In the genomic region with DNA sequence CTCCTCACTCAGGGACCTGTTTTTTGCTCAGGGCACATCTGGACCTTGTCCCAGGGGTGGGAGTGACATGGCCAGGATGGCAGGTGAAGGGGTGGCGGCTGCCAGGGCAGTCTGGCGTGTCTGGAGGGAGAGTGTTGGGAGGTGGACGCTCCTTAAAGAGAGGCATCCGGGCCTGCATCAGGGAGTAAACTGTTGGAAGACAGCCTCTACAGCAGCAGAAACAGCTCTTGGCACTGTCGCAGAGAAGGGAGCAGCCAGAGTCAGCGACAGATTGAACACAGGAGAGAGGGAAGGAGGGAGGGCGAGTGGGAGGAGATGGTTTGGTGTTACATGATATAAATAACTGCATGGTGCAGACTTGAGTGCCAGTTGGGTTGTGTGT, we compare ENCODE assay signal across 17 cellular contexts. TPM values are rescaled to one million over a fixed set of nuclear protein-coding genes. Genes with fewer than 3 reads are reported as not detected.
DNase-seq lines count a peak whose midpoint lies in the region; ATAC-seq and TF ChIP-seq lines count a peak whose summit lies in the region.
"Had no signal": no experiment of that assay in that cellular context is flagged by ENCODE, and none has a peak within 500 bp of the region (broad histone marks: within the 10 kb centered on the region; RNA-seq: fewer than 3 reads in every experiment).

No MANE protein-coding gene starts in this region.

- DNase-seq in NCI-H1694 treated with DMSO at 0.1 percent for 48 hours (lab: John Stamatoyannopoulos, UW) (peak; percentile 83), esophagus muscularis mucosa (ENCODE audit: extremely low spot score) (no peak), myocyte (ENCODE audit: low read depth) (peak; percentile 13), thoracic aorta (ENCODE audit: low spot score) (no peak), EL (no peak), mesenteric fat pad (ENCODE audit: low spot score) (no peak), NCI-H128 (lab: John Stamatoyannopoulos, UW; ENCODE audit: unreplicated experiment) (no peak)
- DNase-seq: activated T-cell treated with anti-CD3 and anti-CD28 coated beads, Interleukin-2, amount 50 U/mL, for 24 hours; CD8-positive, alpha-beta T cell; endodermal cell; KG1; NCI-H2029; stimulated activated CD4-positive, alpha-beta T cell treated with anti-CD3 and anti-CD28 coated beads, Interleukin-4, amount 100 ng/mL, for 1 hour; stimulated activated naive CD4-positive, alpha-beta T cell treated with Interleukin-2 at 50 U/mL for 16 hours had no signal

- H3K27ac ChIP-seq in esophagus muscularis mucosa (replicated peaks in 1 of 4) (peak overlapping the region; percentile 60 to 69 (median 66)), thoracic aorta (peak overlapping the region; percentile 53 to 66)

- H3K4me3 ChIP-seq in esophagus muscularis mucosa (no peak overlapping the region), thoracic aorta (peak overlapping the region; percentile 43)
- H3K4me3 ChIP-seq: left lung had no signal

- ATAC-seq in thoracic aorta (ENCODE audit: insufficient number of reproducible peaks, low FRiP score, low read depth) (no peak), GM21529 (IDR thresholded peaks at IDR 0.05; ENCODE audit: unreplicated experiment) (no peak)
- ATAC-seq: activated CD4-positive, CD25-positive, alpha-beta regulatory T cell treated with anti-CD3 and anti-CD28 coated beads, Interleukin-2, amount 50 U/mL, for 24 hours; CD8-positive, alpha-beta T cell; left lung had no signal

- TF ChIP-seq EP300 in esophagus muscularis mucosa (IDR thresholded peaks at IDR 0.05) = no peak

- intact Hi-C loops in esophagus muscularis mucosa (cut with DNase I) = no loop called here

- H3K9me3 ChIP-seq in esophagus muscularis mucosa = no peaks in the 10 kb centered on the region
- H3K9me3 ChIP-seq in thoracic aorta = no peaks in the 10 kb centered on the region
- H3K9me3 ChIP-seq: left lung had no signal

- H3K27me3 ChIP-seq in esophagus muscularis mucosa (no peaks in the 10 kb centered on the region), thoracic aorta (replicated peaks; ENCODE audit: insufficient read depth) (no peaks in the 10 kb centered on the region)
- H3K27me3 ChIP-seq: left lung had no signal

- H3K36me3 ChIP-seq in esophagus muscularis mucosa = no peaks in the 10 kb centered on the region
- no peaks in the 10 kb centered on the region for H3K36me3 ChIP-seq in thoracic aorta
- H3K36me3 ChIP-seq: left lung had no signal

- no peak for TF ChIP-seq POLR2A in esophagus muscularis mucosa (IDR thresholded peaks at IDR 0.05; ENCODE audit: low read depth)

- no peak for TF ChIP-seq CTCF in esophagus muscularis mucosa (IDR thresholded peaks at IDR 0.05)
- TF ChIP-seq CTCF in thoracic aorta (IDR thresholded peaks at IDR 0.05) = no peak

- H3K4me1 ChIP-seq in esophagus muscularis mucosa (peaks cover 13 to 21% (median 20%) of the 10 kb centered on the region in 4 donors), thoracic aorta (ENCODE audit: control insufficient read depth in 1 of 2, low read depth in 2 of 2) (peaks cover 5 to 18% of the 10 kb centered on the region in 2 donors)

- 36% methylated on average over 7 of the region's 7 CpGs for WGBS in esophagus muscularis mucosa

RNA-seq across cellular contexts. Expression of a gene that starts 52.8 kb away (rescaled TPM):
- total RNA-seq in esophagus muscularis mucosa (10 to 100 TPM; 15.4 to 79.4 (median 45.3) TPM), myocyte (0.24 and 0.26 TPM in 2 replicates), thoracic aorta (10 to 100 TPM; 37.9 to 44.0 TPM), mesenteric fat pad (415 TPM)
- polyA plus RNA-seq in myocyte (2012) = 1.7 TPM
- total RNA-seq: CD8-positive, alpha-beta T cell; endodermal cell had no signal

Comparison
In these comparisons a context has a peak if more than half of its experiments do, and no peak if none do; other contexts are left out.
1. DNase-seq: peak in NCI-H1694 treated with DMSO at 0.1 percent for 48 hours (single experiment) and myocyte (single experiment); none in esophagus muscularis mucosa (single experiment), thoracic aorta (single experiment), EL (single experiment), mesenteric fat pad (single experiment) and NCI-H128 (single experiment).
2. RNA of a gene that starts 52.8 kb away (total RNA-seq): 415 TPM in mesenteric fat pad (single experiment), 15.4 to 79.4 TPM in esophagus muscularis mucosa and 37.9 to 44.0 TPM in thoracic aorta; 0.24 to 0.26 TPM in myocyte; every median in the first group is over 10 times any median in the second.